In genomic region chr17:16091773-16092172, GRCh38 we compare ENCODE assay signal across 1 cellular context.
TF ChIP-seq lines count a peak whose summit lies in the region.

No MANE protein-coding gene starts in this region.

TF ChIP-seq in WTC11, 78 proteins besides CTCF, POLR2A, EP300 and RAD21 (continued from another document):
- TF ChIP-seq CDX4 (CRISPR knock-in tag; IDR thresholded peaks at IDR 0.05; ENCODE audit: borderline replicate concordance) (no peak), IRF2 (CRISPR knock-in tag; IDR thresholded peaks at IDR 0.05; ENCODE audit: borderline replicate concordance, low read depth) (no peak), NR3C1 (CRISPR knock-in tag; conservative IDR thresholded peaks at IDR 0.05; ENCODE audit: low read depth) (no peak), FOXP1 (CRISPR knock-in tag; IDR thresholded peaks at IDR 0.05; ENCODE audit: borderline replicate concordance) (no peak), ZSCAN18 (CRISPR knock-in tag; IDR thresholded peaks at IDR 0.05) (no peak), TEAD4 (CRISPR knock-in tag; IDR thresholded peaks at IDR 0.05) (no peak)
